ENCODE assay signal across 8 cellular contexts in genomic region chr17:43389022-43389947, GRCh38. TPM values are rescaled to one million over a fixed set of nuclear protein-coding genes. Genes with fewer than 3 reads are reported as not detected.
A peak's percentile ranks its signal among the peaks of the same experiment; 100 is the strongest.
DNase-seq lines count a peak whose midpoint lies in the region; ATAC-seq and TF ChIP-seq lines count a peak whose summit lies in the region.

No MANE protein-coding gene starts in this region.

- intact Hi-C loops in breast epithelium (cut with DNase I; ENCODE audit: low total_unique reads), result no loop called here
- intact Hi-C loops in spleen (cut with DNase I; ENCODE audit: low total_unique reads), result no loop called here

- peak overlapping the region; percentile 99 to 100 for H3K27ac ChIP-seq in breast epithelium
- H3K27ac ChIP-seq in spleen, result peak overlapping the region; percentile 96 to 100 (median 98)

- TF ChIP-seq CTCF in WI38 (IDR thresholded peaks at IDR 0.05; ENCODE audit: low read depth, low read length) (peak; percentile 78), breast epithelium (IDR thresholded peaks at IDR 0.05) (peak; percentile 92 to 96 (median 94)), spleen (IDR thresholded peaks at IDR 0.05 in 8 of 11, conservative IDR thresholded peaks at IDR 0.05 in 3 of 11) (peak; percentile 77 to 93 (median 91))

- H3K4me1 ChIP-seq in breast epithelium (peaks cover 0 to 11% of the 10 kb centered on the region in 2 donors), spleen (peaks cover 6 to 42% (median 27%) of the 10 kb centered on the region in 6 donors)

- H3K36me3 ChIP-seq in breast epithelium, result no peaks in the 10 kb centered on the region
- no peaks in the 10 kb centered on the region for H3K36me3 ChIP-seq in spleen

- DNase-seq in DMS79 treated with DMSO at 0.1 percent for 48 hours (lab: John Stamatoyannopoulos, UW) (peak; percentile 81), NCI-H2171 treated with DMSO at 0.1 percent for 48 hours (lab: John Stamatoyannopoulos, UW) (peak; percentile 81), breast epithelium (ENCODE audit: low spot score in 2 of 2) (peak; percentile 84 to 86), inferior parietal cortex (ENCODE audit: extremely low spot score) (peak; percentile 86), spleen (peak; percentile 94)

- H3K4me3 ChIP-seq in WI38 (ENCODE audit: low read depth, low read length), result peak overlapping the region; percentile 65
- peak overlapping the region; percentile 53 to 74 (median 72) for H3K4me3 ChIP-seq in breast epithelium
- peak overlapping the region; percentile 43 to 76 (median 56) for H3K4me3 ChIP-seq in spleen

- TF ChIP-seq POLR2A in breast epithelium (IDR thresholded peaks at IDR 0.05), result peak; percentile 58
- TF ChIP-seq POLR2A in spleen (IDR thresholded peaks at IDR 0.05), result peak in 2 of 3 donors; percentile 19 to 51

- H3K27me3 ChIP-seq in breast epithelium, result no peaks in the 10 kb centered on the region
- H3K27me3 ChIP-seq in spleen (replicated peaks in 1 of 7), result no peaks in the 10 kb centered on the region

- H3K9me3 ChIP-seq in breast epithelium, result no peaks in the 10 kb centered on the region
- H3K9me3 ChIP-seq in spleen, result no peaks in the 10 kb centered on the region

- 2 to 3% (median 3%) methylated on average over 35 of the region's 35 CpGs for WGBS in spleen, 5 donors

- ATAC-seq in HG02798 (IDR thresholded peaks at IDR 0.05; ENCODE audit: poor library complexity, unreplicated experiment) (peak; percentile 48), GM21381 (IDR thresholded peaks at IDR 0.05; ENCODE audit: unreplicated experiment) (no peak)

RNA-seq across cellular contexts. Expression of gene ARL4D, which starts 9.5 kb away (rescaled TPM):
- 10 to 100 TPM in 1 of 3 donors, 1 to 10 TPM in 2; 6.1 to 15.4 (median 7.2) TPM for total RNA-seq in breast epithelium
- 10 to 100 TPM in 6 of 7 donors, 1 to 10 TPM in 1; 9.9 to 30.4 (median 18.6) TPM for total RNA-seq in spleen
- polyA plus RNA-seq in spleen, result 1 to 10 TPM; 4.6 to 9.6 (median 7.2) TPM
